20 cellular contexts compared by ENCODE assay signal in the genomic region with DNA sequence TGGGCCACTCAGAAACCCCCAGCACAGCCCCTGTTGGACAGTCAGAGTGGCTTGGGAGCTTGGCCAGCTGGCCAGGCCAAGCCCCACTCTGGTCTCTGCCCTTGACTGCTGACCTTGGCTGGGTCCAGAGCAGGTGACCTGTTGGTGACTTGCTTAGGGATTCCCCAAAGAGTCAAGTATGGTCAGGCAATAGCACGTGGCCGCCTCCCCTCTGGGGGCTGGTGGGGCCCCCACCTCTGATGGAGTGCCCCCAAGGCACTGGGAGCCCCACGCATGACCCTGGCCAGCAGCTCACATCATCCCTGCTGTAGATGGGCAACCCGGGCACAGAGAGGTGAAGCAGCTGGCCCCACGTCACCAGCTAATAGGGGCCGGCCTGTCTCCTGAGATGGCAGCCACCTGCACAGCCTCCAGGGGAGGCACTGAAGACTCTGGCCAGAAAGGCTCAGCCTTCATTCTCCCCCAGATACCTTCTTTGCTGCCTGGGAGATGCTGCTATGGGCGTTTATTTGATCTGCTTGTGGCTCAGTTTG. TPM values are rescaled to one million over a fixed set of nuclear protein-coding genes. Genes with fewer than 3 reads are reported as not detected.
A peak's percentile ranks its signal among the peaks of the same experiment; 100 is the strongest.
DNase-seq lines count a peak whose midpoint lies in the region; ATAC-seq and TF ChIP-seq lines count a peak whose summit lies in the region.
"Had no signal": no experiment of that assay in that cellular context is flagged by ENCODE, and none has a peak within 500 bp of the region (broad histone marks: within the 10 kb centered on the region; RNA-seq: fewer than 3 reads in every experiment).

No MANE protein-coding gene starts in this region.

- H3F3A ChIP-seq in SU-DHL-6 (ENCODE audit: insufficient read depth), result no peaks in the 10 kb centered on the region

- H2BK12ac ChIP-seq in trophoblast cell (ENCODE audit: low read length), result no peak overlapping the region

- no peak overlapping the region for H4K8ac ChIP-seq in trophoblast cell (ENCODE audit: low read depth, low read length)

- no peak overlapping the region for H2BK5ac ChIP-seq in trophoblast cell (ENCODE audit: low read depth, low read length, poor library complexity)

- ATAC-seq in CD8-positive, alpha-beta T cell, result no peak

- DNase-seq in activated T-cell treated with anti-CD3 and anti-CD28 coated beads, Interleukin-2, amount 50 U/mL, for 24 hours, result no peak
- no peak for DNase-seq in activated T-cell treated with anti-CD3 and anti-CD28 coated beads, Interleukin-2, amount 50 U/mL, for 48 hours
- DNase-seq in GM12865 (ENCODE audit: low read depth) (peak; percentile 32), trophoblast cell (no peak), kidney glomerular epithelial cell (lab: John Stamatoyannopoulos, UW) (no peak)
- no peak for DNase-seq in CD8-positive, alpha-beta T cell
- DNase-seq: EL, GM23248, H9, HFFc6, MG63, NCI-H1694 treated with DMSO at 0.1 percent for 48 hours, NCI-H2081 treated with DMSO at 0.1 percent for 48 hours, NCI-H2171 treated with DMSO at 0.1 percent for 48 hours, NCI-H524 treated with DMSO at 0.1 percent for 48 hours, Right ventricle myocardium superior had no signal

- H3K79me2 ChIP-seq in SU-DHL-6 (ENCODE audit: insufficient read depth, low read length) (no peaks in the 10 kb centered on the region), trophoblast cell (ENCODE audit: control insufficient read depth, insufficient read depth, low read length, poor library complexity) (no peaks in the 10 kb centered on the region)

- no peak overlapping the region for H2BK120ac ChIP-seq in trophoblast cell (ENCODE audit: insufficient read depth, low read length, poor library complexity)

- H3K23ac ChIP-seq in trophoblast cell (ENCODE audit: low read length), result no peak overlapping the region

- peak overlapping the region; percentile 28 for H4K91ac ChIP-seq in trophoblast cell (ENCODE audit: low read depth, low read length)

- H2AFZ ChIP-seq in SU-DHL-6 (ENCODE audit: low read depth, low read length, severe bottlenecking) (no peak overlapping the region), trophoblast cell (ENCODE audit: insufficient read depth, low read length, poor library complexity) (no peak overlapping the region)
- H2AFZ ChIP-seq: GM23248 had no signal

- H3K27ac Mint-ChIP-seq in activated T-cell treated with anti-CD3 and anti-CD28 coated beads, Interleukin-2, amount 50 U/mL, for 24 hours, result peak overlapping the region; percentile 22
- H3K27ac Mint-ChIP-seq in CD8-positive, alpha-beta T cell, result no peak overlapping the region
- H3K27ac Mint-ChIP-seq: H9, HFFc6 had no signal

- no CpG with 5 or more reads among the region's 7 CpGs for WGBS in trophoblast cell (ENCODE audit: extremely low coverage, insufficient coverage, insufficient read length)

- peak overlapping the region; percentile 9; the same call in 1 of the 2 replicates for H3K9ac ChIP-seq in SU-DHL-6 (ENCODE audit: low read length)
- no peak overlapping the region for H3K9ac ChIP-seq in trophoblast cell (ENCODE audit: low read length)
- H3K9ac ChIP-seq: GM23248 had no signal

- H3K18ac ChIP-seq in trophoblast cell (ENCODE audit: low read length), result no peak overlapping the region

- no peaks in the 10 kb centered on the region for H3K9me2 ChIP-seq in SU-DHL-6 (replicated peaks; ENCODE audit: insufficient read depth, low read length)

- H2AK5ac ChIP-seq in trophoblast cell (ENCODE audit: low read length), result no peak overlapping the region

- no peak overlapping the region for H3K4ac ChIP-seq in trophoblast cell (ENCODE audit: low read depth, low read length)

- no peak overlapping the region for H3K14ac ChIP-seq in trophoblast cell (ENCODE audit: low read length)

- H4K12ac ChIP-seq in trophoblast cell (ENCODE audit: low read depth, low read length), result no peak overlapping the region

- H3K9me3 Mint-ChIP-seq in activated T-cell treated with anti-CD3 and anti-CD28 coated beads, Interleukin-2, amount 50 U/mL, for 24 hours, result no peaks in the 10 kb centered on the region
- H3K9me3 Mint-ChIP-seq in CD8-positive, alpha-beta T cell, result no peaks in the 10 kb centered on the region
- H3K9me3 Mint-ChIP-seq: CD14-positive monocyte, H9, HFFc6 had no signal

- intact Hi-C loops in CD8-positive, alpha-beta T cell (cut with DNase I, micrococcal nuclease), result no loop called here

- no peaks in the 10 kb centered on the region for H4K20me1 ChIP-seq in SU-DHL-6 (ENCODE audit: low read depth, low read length)

- H3K36me3 Mint-ChIP-seq in activated T-cell treated with anti-CD3 and anti-CD28 coated beads, Interleukin-2, amount 50 U/mL, for 24 hours (ENCODE audit: low read depth), result no peaks in the 10 kb centered on the region
- H3K36me3 Mint-ChIP-seq in CD8-positive, alpha-beta T cell, result no peaks in the 10 kb centered on the region
- H3K36me3 Mint-ChIP-seq: CD14-positive monocyte had no signal

- H3K27me3 Mint-ChIP-seq in activated T-cell treated with anti-CD3 and anti-CD28 coated beads, Interleukin-2, amount 50 U/mL, for 24 hours, result no peaks in the 10 kb centered on the region
- H3K27me3 Mint-ChIP-seq in CD8-positive, alpha-beta T cell (ENCODE audit: low read depth), result peaks cover 8% of the 10 kb centered on the region

- H3K4me3 ChIP-seq in GM12865 (ENCODE audit: low read depth, low read length) (no peak overlapping the region), SU-DHL-6 (ENCODE audit: insufficient read depth, low read length, poor library complexity, severe bottlenecking) (no peak overlapping the region), trophoblast cell (ENCODE audit: low read depth, low read length) (no peak overlapping the region)
- no peak overlapping the region for H3K4me3 ChIP-seq in CD8-positive, alpha-beta T cell (ENCODE audit: low read depth, low read length)
- H3K4me3 ChIP-seq: GM23248, K562, MG63 had no signal

- H3K4me1 Mint-ChIP-seq in activated T-cell treated with anti-CD3 and anti-CD28 coated beads, Interleukin-2, amount 50 U/mL, for 24 hours (ENCODE audit: low read depth), result peaks cover 56% of the 10 kb centered on the region
- H3K4me1 Mint-ChIP-seq in CD8-positive, alpha-beta T cell (ENCODE audit: low read depth), result peaks cover 7% of the 10 kb centered on the region

- TF ChIP-seq CTCF in GM12865 (IDR thresholded peaks at IDR 0.05; ENCODE audit: insufficient read depth, low read depth, low read length, missing control alignments) (no peak), SU-DHL-6 (IDR thresholded peaks at IDR 0.05; ENCODE audit: insufficient read depth, low read length, poor library complexity, severe bottlenecking) (no peak)
- TF ChIP-seq CTCF in CD8-positive, alpha-beta T cell (IDR thresholded peaks at IDR 0.05), result no peak

- CTCF ChIA-PET in CD8-positive, alpha-beta T cell (lab: Charles Lee), result interaction anchor here (1.0 to 12.4 kb wide), 6 partner anchors 12 to 182 kb away, joined by 3 to 283 read pairs (median 10); no protein-coding TSS in a partner anchor

- H3K27ac ChIP-seq in SU-DHL-6 (ENCODE audit: low read depth, low read length), result no peak overlapping the region
- H3K27ac ChIP-seq in trophoblast cell (ENCODE audit: low read depth, low read length), result no peak overlapping the region
- no peak overlapping the region for H3K27ac ChIP-seq in CD8-positive, alpha-beta T cell (ENCODE audit: low read depth, low read length)
- H3K27ac ChIP-seq: GM23248 had no signal

- H3K4me1 ChIP-seq in trophoblast cell (ENCODE audit: control insufficient read depth in 1 of 2, insufficient read depth in 2 of 2, low read length in 2 of 2), result peaks cover 0 to 6% of the 10 kb centered on the region in 2 experiments
- peaks cover 6% of the 10 kb centered on the region for H3K4me1 ChIP-seq in CD8-positive, alpha-beta T cell (ENCODE audit: insufficient read depth, low read length)

- H3K36me3 ChIP-seq in SU-DHL-6 (ENCODE audit: low read length), result no peaks in the 10 kb centered on the region
- no peaks in the 10 kb centered on the region for H3K36me3 ChIP-seq in trophoblast cell (ENCODE audit: control insufficient read depth in 1 of 2, insufficient read depth in 2 of 2, low read length in 2 of 2)
- H3K36me3 ChIP-seq in CD8-positive, alpha-beta T cell (ENCODE audit: insufficient read depth, low read length), result no peaks in the 10 kb centered on the region
- H3K36me3 ChIP-seq: MG63 had no signal

- H3K4me2 ChIP-seq in SU-DHL-6 (ENCODE audit: low read depth, low read length, poor library complexity, severe bottlenecking) (no peak overlapping the region), trophoblast cell (ENCODE audit: low read length) (no peak overlapping the region)

- H3K9me3 ChIP-seq in SU-DHL-6 (ENCODE audit: insufficient read depth, low read length), result no peaks in the 10 kb centered on the region
- H3K9me3 ChIP-seq in trophoblast cell (ENCODE audit: insufficient read depth, low read depth, low read length), result no peaks in the 10 kb centered on the region
- no peaks in the 10 kb centered on the region for H3K9me3 ChIP-seq in CD8-positive, alpha-beta T cell (ENCODE audit: low read length)
- H3K9me3 ChIP-seq: MG63 had no signal

- POLR2A ChIA-PET in CD8-positive, alpha-beta T cell (lab: Charles Lee), result interaction anchor here (0.6 kb wide), 1 partner anchor 25 kb away, joined by 3 read pairs; no protein-coding TSS in a partner anchor

- no peak overlapping the region for H3K4me3 Mint-ChIP-seq in activated T-cell treated with anti-CD3 and anti-CD28 coated beads, Interleukin-2, amount 50 U/mL, for 24 hours
- no peak overlapping the region for H3K4me3 Mint-ChIP-seq in CD8-positive, alpha-beta T cell
- H3K4me3 Mint-ChIP-seq: CD14-positive monocyte, H9, HFFc6 had no signal

- H3K79me1 ChIP-seq in trophoblast cell (ENCODE audit: low read length), result no peaks in the 10 kb centered on the region

- H3K27me3 ChIP-seq in SU-DHL-6 (ENCODE audit: low read length) (no peaks in the 10 kb centered on the region), trophoblast cell (ENCODE audit: insufficient read depth, low read length) (no peaks in the 10 kb centered on the region)
- H3K27me3 ChIP-seq in CD8-positive, alpha-beta T cell (ENCODE audit: insufficient read depth, low read length), result no peaks in the 10 kb centered on the region
- H3K27me3 ChIP-seq: MG63 had no signal

RNA-seq across cellular contexts. Expression of a gene that starts 1.8 kb away (rescaled TPM):
- polyA plus RNA-seq in trophoblast cell (2013), result 0.03 TPM in 1 of 2 replicates, not detected in the other
- not detected for total RNA-seq in CD8-positive, alpha-beta T cell
- total RNA-seq: GM23248, H9, HFFc6, K562, LHCN-M2 had no signal
- polyA plus RNA-seq: CD14-positive monocyte, GM23248, K562 had no signal

RNA-seq across cellular contexts. Expression of a gene that starts 22.6 kb away (rescaled TPM):
- polyA plus RNA-seq in trophoblast cell (2013), result 0.83 and 1.3 TPM in 2 replicates
- total RNA-seq in CD8-positive, alpha-beta T cell, result 1 to 10 TPM; 1.7 to 2.8 TPM
- total RNA-seq: GM23248, HFFc6, K562 had no signal
- polyA plus RNA-seq: K562 had no signal

RNA-seq across cellular contexts. Expression of a gene that starts 27.2 kb away (rescaled TPM):
- 29.6 and 30.4 TPM in 2 replicates for polyA plus RNA-seq in trophoblast cell (2013)
- not detected for total RNA-seq in CD8-positive, alpha-beta T cell
